In the genomic region with DNA sequence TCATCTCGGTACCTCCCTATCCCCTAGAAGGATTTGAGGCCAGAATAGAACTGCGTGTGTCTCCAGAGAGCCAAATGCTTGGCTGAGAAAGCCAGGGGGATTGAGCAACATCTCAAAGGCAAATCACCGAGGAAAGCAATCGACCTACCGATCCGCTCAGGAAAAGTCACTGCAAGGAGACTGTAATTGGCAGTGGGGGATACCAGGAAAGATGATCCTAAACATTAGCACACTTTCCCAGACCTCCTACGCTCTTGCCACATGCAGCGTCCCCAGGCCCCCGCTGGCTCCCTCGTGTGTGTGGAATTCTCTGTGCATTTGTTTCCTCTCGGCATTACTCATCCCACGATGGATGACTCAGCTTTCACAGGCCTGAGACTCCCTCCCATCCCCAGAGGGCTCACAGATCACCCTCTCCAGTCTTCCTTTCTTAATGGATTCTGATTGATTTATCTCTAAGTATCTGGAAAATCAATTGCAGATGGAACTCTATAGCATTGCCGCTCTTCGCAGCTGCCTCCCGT, we compare ENCODE assay signal across 9 cellular contexts.
A peak's percentile ranks its signal among the peaks of the same experiment; 100 is the strongest.
DNase-seq lines count a peak whose midpoint lies in the region; ATAC-seq, FAIRE-seq and TF ChIP-seq lines count a peak whose summit lies in the region.
"Had no signal": no experiment of that assay in that cellular context is flagged by ENCODE, and none has a peak within 500 bp of the region (broad histone marks: within the 10 kb centered on the region; RNA-seq: fewer than 3 reads in every experiment).

No MANE protein-coding gene starts in this region.

- no peaks in the 10 kb centered on the region for H3K79me2 ChIP-seq in endothelial cell of umbilical vein (ENCODE audit: control insufficient read depth, insufficient read depth, low read length)

- intact Hi-C loops in endothelial cell of umbilical vein (cut with micrococcal nuclease) = no loop called here

- H3K9me1 ChIP-seq in endothelial cell of umbilical vein (replicated peaks; ENCODE audit: control insufficient read depth, extremely low read depth, insufficient read depth, low read length) = no peaks in the 10 kb centered on the region

- no peak overlapping the region for H2AFZ ChIP-seq in endothelial cell of umbilical vein (ENCODE audit: low read depth, low read length)

- peak; percentile 90 for DNase-seq in ACHN
- peak; percentile 64 for DNase-seq in MV-4-11 (lab: John Stamatoyannopoulos, UW)
- peak; percentile 5 for DNase-seq in endothelial cell of umbilical vein (ENCODE audit: low read depth, low spot score)
- DNase-seq in mucosa of gallbladder (ENCODE audit: low spot score) = peak; percentile 63
- DNase-seq in activated effector memory CD4-positive, alpha-beta T cell treated with Interleukin-2 at 50 U/mL for 16 hours = no peak
- DNase-seq: naive B cell had no signal

- dilution Hi-C loops in endothelial cell of umbilical vein (cut with MboI; ENCODE audit: extremely low pct_ligation_motif_present, low sequenced_read_pairs) = no loop called here

- no peaks in the 10 kb centered on the region for H3K36me3 ChIP-seq in endothelial cell of umbilical vein (ENCODE audit: control insufficient read depth in 2 of 2, extremely low read depth in 1 of 2, insufficient read depth in 2 of 2, low read length in 2 of 2)

- peaks cover 2% of the 10 kb centered on the region for H3K9me3 ChIP-seq in endothelial cell of umbilical vein (replicated peaks; ENCODE audit: control insufficient read depth, insufficient read depth, low read length)

- no peak overlapping the region for H3K27ac ChIP-seq in endothelial cell of umbilical vein (ENCODE audit: insufficient read depth, low read depth, low read length)

- in situ Hi-C loops in ACHN (cut with HindIII; ENCODE audit: low pct_ligation_motif_present, low pct_unique_long_range_greater_than_20kb, low sequenced_read_pairs) = no loop called here

- H3K4me2 ChIP-seq in endothelial cell of umbilical vein (ENCODE audit: insufficient read depth, low read length) = no peak overlapping the region

- no peak for FAIRE-seq in endothelial cell of umbilical vein (lab: Jason Lieb, UNC)

- POLR2A ChIA-PET in endothelial cell of umbilical vein (lab: Charles Lee) = no interaction called here

- H3K27me3 ChIP-seq in endothelial cell of umbilical vein (ENCODE audit: control insufficient read depth in 2 of 2, insufficient read depth in 2 of 2, low read length in 2 of 2) = no peaks in the 10 kb centered on the region

- no peak overlapping the region for H3K4me3 ChIP-seq in endothelial cell of umbilical vein (replicated peaks in 1 of 3; ENCODE audit: insufficient read depth in 1 of 3, low read depth in 1 of 3, low read length in 3 of 3)

- BruUV-seq in endothelial cell of umbilical vein (replicated peaks; lab: Mats Ljungman, UMichigan) = no TSS peak

- ATAC-seq in GM21786 (IDR thresholded peaks at IDR 0.05; ENCODE audit: unreplicated experiment) (no peak), HG02571 (IDR thresholded peaks at IDR 0.05; ENCODE audit: unreplicated experiment) (no peak), GM18907 (IDR thresholded peaks at IDR 0.05; ENCODE audit: unreplicated experiment) (no peak)

- TF ChIP-seq CTCF in endothelial cell of umbilical vein (IDR thresholded peaks at IDR 0.05; ENCODE audit: extremely low read depth in 1 of 2, insufficient read depth in 1 of 2, low read depth in 1 of 2, low read length in 2 of 2) = no peak

- no peaks in the 10 kb centered on the region for H4K20me1 ChIP-seq in endothelial cell of umbilical vein (replicated peaks; ENCODE audit: control insufficient read depth, extremely low read depth, insufficient read depth, low read length)

- peaks cover 3% of the 10 kb centered on the region for H3K4me1 ChIP-seq in endothelial cell of umbilical vein (ENCODE audit: control insufficient read depth, extremely low read depth, insufficient read depth, low read length)

- CTCF ChIA-PET in endothelial cell of umbilical vein (lab: Charles Lee) = no interaction called here

- TF ChIP-seq POLR2A in endothelial cell of umbilical vein (IDR thresholded peaks at IDR 0.05; ENCODE audit: low read depth, low read length) = no peak

- no peak overlapping the region for H3K9ac ChIP-seq in endothelial cell of umbilical vein (replicated peaks; ENCODE audit: extremely low read depth, insufficient read depth, low read length)

TF ChIP-seq in endothelial cell of umbilical vein, 7 proteins besides CTCF, POLR2A, EP300 and RAD21:
- TF ChIP-seq JUN (IDR thresholded peaks at IDR 0.05; ENCODE audit: borderline replicate concordance, insufficient read depth, insufficient read length, low read depth) (peak; percentile 45), GATA2 (IDR thresholded peaks at IDR 0.05; ENCODE audit: insufficient read depth, insufficient read length, low read depth, low read length) (no peak)
